Comparison of ENCODE assay signal across 19 cellular contexts in genomic region chr11:106172389-106172991, GRCh38.
DNase-seq lines count a peak whose midpoint lies in the region; ATAC-seq and TF ChIP-seq lines count a peak whose summit lies in the region.
"Had no signal": no experiment of that assay in that cellular context is flagged by ENCODE, and none has a peak within 500 bp of the region (broad histone marks: within the 10 kb centered on the region; RNA-seq: fewer than 3 reads in every experiment).

No MANE protein-coding gene starts in this region.

- no peak overlapping the region for H3K4me3 Mint-ChIP-seq in activated naive CD8-positive, alpha-beta T cell treated with anti-CD3 and anti-CD28 coated beads for 36 hours
- H3K4me3 Mint-ChIP-seq: CD4-positive, alpha-beta T cell had no signal

- H3K27ac Mint-ChIP-seq in activated naive CD8-positive, alpha-beta T cell treated with anti-CD3 and anti-CD28 coated beads for 36 hours, result no peak overlapping the region
- H3K27ac Mint-ChIP-seq: CD4-positive, alpha-beta T cell had no signal

- H3K4me3 ChIP-seq in ACC112 (ENCODE audit: low read depth, low read length) (peak overlapping the region; percentile 57), fibroblast of villous mesenchyme (ENCODE audit: low read depth, low read length) (no peak overlapping the region)
- H3K4me3 ChIP-seq: upper lobe of left lung had no signal

- ATAC-seq in GM18505 (IDR thresholded peaks at IDR 0.05; ENCODE audit: unreplicated experiment) (no peak), HG03280 (IDR thresholded peaks at IDR 0.05; ENCODE audit: unreplicated experiment) (no peak)
- ATAC-seq: sciatic nerve; stimulated activated naive CD8-positive, alpha-beta T cell treated with anti-CD3 and anti-CD28 coated beads, Interleukin-15, Interleukin-2, amounts not matched to agents 100 U/mL and 50 U/mL, for 24 hours had no signal

- no peaks in the 10 kb centered on the region for H3K36me3 ChIP-seq in ACC112 (ENCODE audit: insufficient read depth, low read length)
- H3K36me3 ChIP-seq: upper lobe of left lung had no signal

- H3K27me3 ChIP-seq in ACC112 (ENCODE audit: insufficient read depth, low read length), result no peaks in the 10 kb centered on the region
- H3K27me3 ChIP-seq: upper lobe of left lung had no signal

- H3K36me3 Mint-ChIP-seq in activated naive CD8-positive, alpha-beta T cell treated with anti-CD3 and anti-CD28 coated beads for 36 hours, result no peaks in the 10 kb centered on the region

- H3K27ac ChIP-seq in ACC112 (ENCODE audit: low read depth, low read length), result no peak overlapping the region
- H3K27ac ChIP-seq: upper lobe of left lung had no signal

- peak; percentile 49 for DNase-seq in NCI-H1048 (lab: John Stamatoyannopoulos, UW)
- DNase-seq in amniotic stem cell (lab: John Stamatoyannopoulos, UW), result peak; percentile 66
- DNase-seq in fibroblast of villous mesenchyme (ENCODE audit: low read depth), result peak; percentile 44
- no peak for DNase-seq in kidney glomerular epithelial cell (lab: John Stamatoyannopoulos, UW)
- DNase-seq in activated naive CD8-positive, alpha-beta T cell treated with anti-CD3 and anti-CD28 coated beads for 36 hours, result no peak
- DNase-seq: activated CD4-positive, alpha-beta T cell treated with anti-CD3 and anti-CD28 coated beads for 1 hour; activated effector memory CD4-positive, alpha-beta T cell treated with Interleukin-2 at 50 U/mL for 16 hours; CD4-positive, alpha-beta T cell; hippocampal formation; NCI-H187 treated with DMSO at 0.1 percent for 48 hours; NCI-H510A treated with DMSO at 0.1 percent for 48 hours; occipital lobe; OCI-M1; stimulated activated naive CD8-positive, alpha-beta T cell treated with anti-CD3 and anti-CD28 coated beads, Interleukin-15, Interleukin-2, amounts not matched to agents 100 U/mL and 50 U/mL, for 24 hours; upper lobe of left lung had no signal

- no peak for TF ChIP-seq CTCF in fibroblast of villous mesenchyme (IDR thresholded peaks at IDR 0.05; ENCODE audit: insufficient read depth, low read depth, low read length)

- no peaks in the 10 kb centered on the region for H3K4me1 ChIP-seq in ACC112 (ENCODE audit: control insufficient read depth, insufficient read depth, low read length, unreplicated experiment)
- H3K4me1 ChIP-seq: upper lobe of left lung had no signal

- H2AFZ ChIP-seq in ACC112 (ENCODE audit: low read length, unreplicated experiment), result peak overlapping the region; percentile 28

- no peak for TF ChIP-seq POLR2A in GM18505 (IDR thresholded peaks at IDR 0.05; ENCODE audit: borderline replicate concordance, extremely low read depth, insufficient read depth, insufficient read length)

- H3K79me2 ChIP-seq in ACC112 (ENCODE audit: control insufficient read depth, insufficient read depth, low read length, unreplicated experiment), result no peaks in the 10 kb centered on the region

- peaks cover 2% of the 10 kb centered on the region for H3K9me3 Mint-ChIP-seq in activated naive CD8-positive, alpha-beta T cell treated with anti-CD3 and anti-CD28 coated beads for 36 hours

- H3K27me3 Mint-ChIP-seq in activated naive CD8-positive, alpha-beta T cell treated with anti-CD3 and anti-CD28 coated beads for 36 hours, result peaks cover under 1% of the 10 kb centered on the region

- no peaks in the 10 kb centered on the region for H3K4me1 Mint-ChIP-seq in activated naive CD8-positive, alpha-beta T cell treated with anti-CD3 and anti-CD28 coated beads for 36 hours

Comparison
In these comparisons a context has a peak if more than half of its experiments do, and no peak if none do; other contexts are left out.
1. DNase-seq: peak in NCI-H1048 (single experiment), amniotic stem cell (single experiment) and fibroblast of villous mesenchyme (single experiment); none in kidney glomerular epithelial cell (single experiment) and activated naive CD8-positive, alpha-beta T cell treated with anti-CD3 and anti-CD28 coated beads for 36 hours (single experiment).